Comparison of ENCODE assay signal across 1 cellular context in genomic region chr5:151243564-151243963, GRCh38.
TF ChIP-seq lines count a peak whose summit lies in the region.

No MANE protein-coding gene starts in this region.

TF ChIP-seq in HepG2, 621 proteins besides CTCF, POLR2A, EP300 and RAD21:
- TF ChIP-seq ZNF224 (CRISPR knock-in tag; IDR thresholded peaks at IDR 0.05) (no peak), ZNF414 (CRISPR knock-in tag; IDR thresholded peaks at IDR 0.05) (no peak), CREM (IDR thresholded peaks at IDR 0.05) (no peak), CREM (CRISPR knock-in tag; IDR thresholded peaks at IDR 0.05) (no peak)
